In the genomic region with DNA sequence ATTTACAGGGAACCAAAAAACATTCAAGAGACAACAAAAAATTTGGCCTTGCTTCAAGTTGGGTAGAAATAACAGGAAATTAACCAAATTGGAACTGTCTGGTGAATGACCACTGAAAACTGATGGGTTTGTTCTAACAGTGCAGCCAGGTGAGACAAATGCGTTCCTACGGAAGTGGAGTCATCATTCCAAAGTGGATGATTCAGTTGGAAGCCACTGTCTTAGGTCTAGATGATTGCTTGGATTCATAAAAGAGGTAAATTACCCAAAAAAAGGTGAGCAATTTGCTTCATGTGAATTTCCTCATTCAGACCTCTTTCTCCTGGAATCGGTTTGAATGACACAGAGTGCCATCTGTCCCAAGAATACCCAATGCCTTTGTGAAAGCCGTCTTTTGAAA, we compare ENCODE assay signal across 34 cellular contexts.
"Had no signal": no experiment of that assay in that cellular context is flagged by ENCODE, and none has a peak within 500 bp of the region (broad histone marks: within the 10 kb centered on the region; RNA-seq: fewer than 3 reads in every experiment).

No MANE protein-coding gene starts in this region.

- FAIRE-seq: endometrium, endothelial cell of umbilical vein had no signal

- H3K27ac ChIP-seq: ascending aorta, colonic mucosa, esophagus muscularis mucosa, gastroesophageal sphincter, heart right ventricle, hepatocyte, WERI-Rb-1 had no signal

- H3K4me3 Mint-ChIP-seq: activated B cell treated with CpG ODN at 0.5 μM for 24 hours; activated CD4-positive, alpha-beta memory T cell treated with anti-CD3 and anti-CD28 coated beads for 36 hours; activated CD8-positive, alpha-beta memory T cell treated with anti-CD3 and anti-CD28 coated beads, Interleukin-2, amount 10 ng/mL, durations not matched to agents 7 days and 5 days; activated CD8-positive, alpha-beta T cell treated with anti-CD3 and anti-CD28 coated beads, Interleukin-2, amount 10 ng/mL, durations not matched to agents 7 days and 5 days; activated naive CD4-positive, alpha-beta T cell treated with anti-CD3 and anti-CD28 coated beads, Interleukin-2, amount 10 ng/mL, durations not matched to agents 7 days and 5 days; activated naive CD8-positive, alpha-beta T cell treated with anti-CD3 and anti-CD28 coated beads, Interleukin-2, amount 10 ng/mL, durations not matched to agents 7 days and 5 days; activated T-cell treated with anti-CD3 and anti-CD28 coated beads, Interleukin-2, amount 50 U/mL, for 72 hours; brain; T-helper 17 cell; T-helper 2 cell treated with Interferon-gamma antibody and Interleukin-4, amounts not matched to agents 5 μg/mL and 100 μg/mL, for 36 hours had no signal

- H3K27me3 ChIP-seq: ascending aorta, colonic mucosa, esophagus muscularis mucosa, gastroesophageal sphincter, heart right ventricle, hepatocyte had no signal

- H3K36me3 ChIP-seq: ascending aorta, colonic mucosa, esophagus muscularis mucosa, gastroesophageal sphincter, heart right ventricle, WERI-Rb-1 had no signal

- H3K4me1 Mint-ChIP-seq: activated B cell treated with CpG ODN at 0.5 μM for 24 hours; activated CD8-positive, alpha-beta memory T cell treated with anti-CD3 and anti-CD28 coated beads, Interleukin-2, amount 10 ng/mL, durations not matched to agents 7 days and 5 days; activated naive CD4-positive, alpha-beta T cell treated with anti-CD3 and anti-CD28 coated beads, Interleukin-2, amount 10 ng/mL, durations not matched to agents 7 days and 5 days; activated naive CD8-positive, alpha-beta T cell treated with anti-CD3 and anti-CD28 coated beads, Interleukin-2, amount 10 ng/mL, durations not matched to agents 7 days and 5 days; brain; T-helper 17 cell had no signal

- ATAC-seq: activated CD4-positive, CD25-positive, alpha-beta regulatory T cell treated with anti-CD3 and anti-CD28 coated beads, Interleukin-2, amount 50 U/mL, for 24 hours; activated CD8-positive, alpha-beta memory T cell treated with anti-CD3 and anti-CD28 coated beads, Interleukin-2, amount 10 ng/mL, durations not matched to agents 7 days and 5 days; activated CD8-positive, alpha-beta T cell treated with anti-CD3 and anti-CD28 coated beads, Interleukin-2, amount 10 ng/mL, durations not matched to agents 7 days and 5 days; activated naive CD4-positive, alpha-beta T cell treated with anti-CD3 and anti-CD28 coated beads, Interleukin-2, amount 50 U/mL, for 72 hours; activated T-cell treated with anti-CD3 and anti-CD28 coated beads, Interleukin-2, amount 50 U/mL, for 72 hours; gastroesophageal sphincter; heart right ventricle; T-helper 17 cell had no signal

- H3K36me3 Mint-ChIP-seq: activated CD4-positive, alpha-beta memory T cell treated with anti-CD3 and anti-CD28 coated beads for 36 hours; activated CD8-positive, alpha-beta memory T cell treated with anti-CD3 and anti-CD28 coated beads, Interleukin-2, amount 10 ng/mL, durations not matched to agents 7 days and 5 days; activated naive CD4-positive, alpha-beta T cell treated with anti-CD3 and anti-CD28 coated beads, Interleukin-2, amount 10 ng/mL, durations not matched to agents 7 days and 5 days; activated naive CD4-positive, alpha-beta T cell treated with anti-CD3 and anti-CD28 coated beads, Interleukin-2, amount 50 U/mL, for 72 hours; activated naive CD8-positive, alpha-beta T cell treated with anti-CD3 and anti-CD28 coated beads, Interleukin-2, amount 10 ng/mL, durations not matched to agents 7 days and 5 days; brain had no signal

- H3K27me3 Mint-ChIP-seq: activated CD8-positive, alpha-beta memory T cell treated with anti-CD3 and anti-CD28 coated beads, Interleukin-2, amount 10 ng/mL, durations not matched to agents 7 days and 5 days had no signal

- H3K9me3 Mint-ChIP-seq: activated CD4-positive, alpha-beta memory T cell treated with anti-CD3 and anti-CD28 coated beads for 36 hours; activated naive CD4-positive, alpha-beta T cell treated with anti-CD3 and anti-CD28 coated beads, Interleukin-2, amount 10 ng/mL, durations not matched to agents 7 days and 5 days; activated naive CD8-positive, alpha-beta T cell treated with anti-CD3 and anti-CD28 coated beads, Interleukin-2, amount 10 ng/mL, durations not matched to agents 7 days and 5 days; T-helper 2 cell treated with Interferon-gamma antibody and Interleukin-4, amounts not matched to agents 5 μg/mL and 100 μg/mL, for 36 hours had no signal

- H3K27ac Mint-ChIP-seq: activated B cell treated with CpG ODN at 0.5 μM for 24 hours; activated CD4-positive, alpha-beta memory T cell treated with anti-CD3 and anti-CD28 coated beads for 36 hours; activated CD8-positive, alpha-beta memory T cell treated with anti-CD3 and anti-CD28 coated beads, Interleukin-2, amount 10 ng/mL, durations not matched to agents 7 days and 5 days; activated CD8-positive, alpha-beta T cell treated with anti-CD3 and anti-CD28 coated beads, Interleukin-2, amount 10 ng/mL, durations not matched to agents 7 days and 5 days; activated naive CD4-positive, alpha-beta T cell treated with anti-CD3 and anti-CD28 coated beads, Interleukin-2, amount 10 ng/mL, durations not matched to agents 7 days and 5 days; activated naive CD4-positive, alpha-beta T cell treated with anti-CD3 and anti-CD28 coated beads, Interleukin-2, amount 50 U/mL, for 72 hours; activated naive CD8-positive, alpha-beta T cell treated with anti-CD3 and anti-CD28 coated beads, Interleukin-2, amount 10 ng/mL, durations not matched to agents 7 days and 5 days; activated T-cell treated with anti-CD3 and anti-CD28 coated beads, Interleukin-2, amount 50 U/mL, for 72 hours; brain; T-helper 17 cell; T-helper 2 cell treated with Interferon-gamma antibody and Interleukin-4, amounts not matched to agents 5 μg/mL and 100 μg/mL, for 36 hours had no signal

- H3K4me1 ChIP-seq: ascending aorta, colonic mucosa, esophagus muscularis mucosa, gastroesophageal sphincter, heart right ventricle had no signal

- DNase-seq: activated B cell treated with CpG ODN at 0.5 μM for 24 hours; activated CD4-positive, alpha-beta memory T cell treated with anti-CD3 and anti-CD28 coated beads for 36 hours; activated CD4-positive, alpha-beta T cell treated with anti-CD3 and anti-CD28 coated beads for 48 hours; activated CD4-positive, alpha-beta T cell treated with anti-CD3 and anti-CD28 coated beads, Interleukin-2, amount 50 U/mL, for 1 hour; activated CD8-positive, alpha-beta memory T cell treated with anti-CD3 and anti-CD28 coated beads, Interleukin-2, amount 10 ng/mL, durations not matched to agents 7 days and 5 days; activated CD8-positive, alpha-beta memory T cell treated with anti-CD3 and anti-CD28 coated beads, Interleukin-2, amount 50 U/mL, for 4 hours; activated CD8-positive, alpha-beta T cell treated with anti-CD3 and anti-CD28 coated beads, Interleukin-2, amount 10 ng/mL, durations not matched to agents 7 days and 5 days; activated gamma-delta T cell; activated naive CD4-positive, alpha-beta T cell; activated naive CD4-positive, alpha-beta T cell treated with anti-CD3 and anti-CD28 coated beads, Interleukin-2, amount 10 ng/mL, durations not matched to agents 7 days and 5 days; activated naive CD8-positive, alpha-beta T cell treated with anti-CD3 and anti-CD28 coated beads, Interleukin-2, amount 10 ng/mL, durations not matched to agents 7 days and 5 days; activated T-cell treated with anti-CD3 and anti-CD28 coated beads, Interleukin-2, amount 50 U/mL, for 1 hour; activated T-cell treated with anti-CD3 and anti-CD28 coated beads, Interleukin-2, amount 50 U/mL, for 72 hours; caudate nucleus; cerebellar nuclear complex; colonic mucosa; effector CD8-positive, alpha-beta T cell; erythroblast; foreskin melanocyte; heart right ventricle; T-helper 1 cell; T-helper 17 cell; T1000; WERI-Rb-1 had no signal

- H3K4me3 ChIP-seq: ascending aorta, colonic mucosa, esophagus muscularis mucosa, gastroesophageal sphincter, heart right ventricle, hepatocyte had no signal
